25 cellular contexts compared by ENCODE assay signal in the genomic region with DNA sequence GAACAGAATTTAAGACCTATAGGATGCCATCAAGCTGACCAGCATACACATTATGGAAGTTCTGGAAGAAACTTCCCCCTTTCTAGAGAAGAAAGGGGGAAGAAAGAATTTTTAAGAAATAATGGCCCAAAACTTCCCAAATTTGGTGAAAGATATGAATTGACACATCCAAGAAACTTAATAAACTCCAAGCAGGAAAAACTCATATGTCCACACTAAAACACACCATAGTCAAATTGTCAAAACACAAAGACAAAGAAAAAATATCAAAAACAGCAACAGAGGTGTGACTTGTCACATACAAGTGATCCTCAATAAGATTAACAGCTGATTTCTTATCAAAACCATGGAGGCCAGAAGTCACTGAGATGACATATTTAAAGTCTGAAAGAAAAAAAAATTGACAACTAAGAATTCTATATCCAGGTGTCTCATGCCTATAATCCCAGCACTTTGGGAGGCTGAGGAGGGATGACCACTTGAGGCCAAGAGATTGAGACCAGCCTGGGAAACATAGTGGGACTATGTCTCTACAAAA. TPM values are rescaled to one million over a fixed set of nuclear protein-coding genes. Genes with fewer than 3 reads are reported as not detected.
"Had no signal": no experiment of that assay in that cellular context is flagged by ENCODE, and none has a peak within 500 bp of the region (broad histone marks: within the 10 kb centered on the region; RNA-seq: fewer than 3 reads in every experiment).

No MANE protein-coding gene starts in this region.

- H3K4me3 Mint-ChIP-seq: T-cell; T-helper 1 cell treated with Interleukin-12 subunit alpha and Interleukin-12 subunit beta and Interleukin-4 antibody, amounts not matched to agents 30 μg/mL and 1 μg/mL, for 36 hours had no signal

- H3K4me1 Mint-ChIP-seq: T-cell had no signal

- ATAC-seq: Panc1, PC-3, T-cell had no signal

- DNase-seq: IMR-90, Kasumi-1, MV-4-11, NCI-H1048, NCI-H1105, NCI-H1417, NCI-H1436 treated with DMSO at 0.1 percent for 48 hours, NCI-H1694, NCI-H187 treated with DMSO at 0.1 percent for 48 hours, NCI-H2081, NCI-H2107, NCI-H226, NCI-H446, NCI-H510A, NCI-H524 treated with DMSO at 0.1 percent for 48 hours, NCI-H69, NCI-H774, PC-3, SHP77, SK-N-SH, SW 1271, T-cell had no signal

- H3K27ac Mint-ChIP-seq: T-cell; T-helper 1 cell treated with Interleukin-12 subunit alpha and Interleukin-12 subunit beta and Interleukin-4 antibody, amounts not matched to agents 30 μg/mL and 1 μg/mL, for 36 hours had no signal

RNA-seq across cellular contexts. Expression of gene CFAP70, which starts 52.4 kb away (rescaled TPM):
- total RNA-seq: HT-29 had no signal
